Comparison of ENCODE assay signal across 27 cellular contexts in genomic region chr3:126934991-126935390, GRCh38.
"Had no signal": no experiment of that assay in that cellular context is flagged by ENCODE, and none has a peak within 500 bp of the region (broad histone marks: within the 10 kb centered on the region; RNA-seq: fewer than 3 reads in every experiment).

No MANE protein-coding gene starts in this region.

- DNase-seq: colonic mucosa; effector CD8-positive, alpha-beta T cell; foreskin keratinocyte; heart right ventricle; hypothalamus; immature natural killer cell; kidney glomerular epithelial cell; left colon; left ventricle myocardium inferior; mucosa of descending colon; naive B cell; psoas muscle; right cardiac atrium; stimulated activated CD4-positive, alpha-beta T cell treated with anti-CD3 and anti-CD28 coated beads, Interleukin-2, amount 100 ng/mL, for 24 hours; stimulated activated CD4-positive, alpha-beta T cell treated with anti-CD3 and anti-CD28 coated beads, Interleukin-4, amount 100 ng/mL, for 24 hours; stimulated activated naive CD4-positive, alpha-beta T cell treated with Interleukin-2 at 50 U/mL for 16 hours; stomach; testis; upper lobe of left lung had no signal

- H3K27ac ChIP-seq: colonic mucosa, esophagus muscularis mucosa, foreskin keratinocyte, gastroesophageal sphincter, heart right ventricle, left ventricle myocardium inferior, parathyroid adenoma, psoas muscle, stomach, testis, tibial nerve, upper lobe of left lung had no signal

- H3K4me3 ChIP-seq: colonic mucosa, esophagus muscularis mucosa, gastroesophageal sphincter, heart right ventricle, left ventricle myocardium inferior, lung, mucosa of descending colon, psoas muscle, smooth muscle cell, stomach, testis, tibial nerve, upper lobe of left lung had no signal

- H3K27me3 ChIP-seq: colonic mucosa, esophagus muscularis mucosa, foreskin keratinocyte, gastroesophageal sphincter, stomach, testis, tibial nerve, upper lobe of left lung had no signal

- H3K9ac ChIP-seq: parathyroid adenoma had no signal

- ATAC-seq: foreskin keratinocyte; gastroesophageal sphincter; heart right ventricle; left colon; mucosa of descending colon; natural killer cell treated with Interleukin-12 subunit alpha and Interleukin-12 subunit beta and Interleukin-15 and Interleukin-18, amount 100 ng/mL, for 72 hours; psoas muscle; right cardiac atrium; stimulated activated effector memory CD8-positive, alpha-beta T cell treated with anti-CD3 and anti-CD28 coated beads, Interleukin-12 subunit alpha, Interleukin-12 subunit beta, amount 100 ng/mL, for 72 hours had no signal

- H3K9me3 ChIP-seq: colonic mucosa, esophagus muscularis mucosa, gastroesophageal sphincter, heart right ventricle, left ventricle myocardium inferior, mucosa of descending colon, psoas muscle, stomach, testis, tibial nerve, upper lobe of left lung had no signal

- H3K36me3 ChIP-seq: colonic mucosa, esophagus muscularis mucosa, gastroesophageal sphincter, heart right ventricle, left ventricle myocardium inferior, stomach, tibial nerve, upper lobe of left lung had no signal

- H3K4me1 ChIP-seq: parathyroid adenoma had no signal

- H2AFZ ChIP-seq: parathyroid adenoma had no signal

- H3K4me2 ChIP-seq: smooth muscle cell had no signal

- H3K79me2 ChIP-seq: parathyroid adenoma had no signal
